ENCODE assay signal across 22 cellular contexts in genomic region chr1:182127656-182128055, GRCh38.
DNase-seq lines count a peak whose midpoint lies in the region; ATAC-seq, FAIRE-seq and TF ChIP-seq lines count a peak whose summit lies in the region.
"Had no signal": no experiment of that assay in that cellular context is flagged by ENCODE, and none has a peak within 500 bp of the region (broad histone marks: within the 10 kb centered on the region; RNA-seq: fewer than 3 reads in every experiment).

No MANE protein-coding gene starts in this region.

- H3K27me3 ChIP-seq in bronchial epithelial cell (ENCODE audit: control insufficient read depth, insufficient read depth, low read length) (no peaks in the 10 kb centered on the region), MG63 (no peaks in the 10 kb centered on the region)

- H3K4me3 Mint-ChIP-seq in stimulated activated effector memory CD8-positive, alpha-beta T cell treated with anti-CD3 and anti-CD28 coated beads, Interleukin-12 subunit alpha, Interleukin-12 subunit beta, amount 100 ng/mL, for 72 hours, result no peak overlapping the region
- H3K4me3 Mint-ChIP-seq: CD4-positive, alpha-beta memory T cell; HFFc6 had no signal

- no peaks in the 10 kb centered on the region for H3K4me1 Mint-ChIP-seq in stimulated activated effector memory CD8-positive, alpha-beta T cell treated with anti-CD3 and anti-CD28 coated beads, Interleukin-12 subunit alpha, Interleukin-12 subunit beta, amount 100 ng/mL, for 72 hours
- H3K4me1 Mint-ChIP-seq: CD4-positive, alpha-beta memory T cell had no signal

- no peaks in the 10 kb centered on the region for H3K9me3 ChIP-seq in MG63
- H3K9me3 ChIP-seq: HAP-1 had no signal

- peak; percentile 40 for ATAC-seq in stimulated activated effector memory CD8-positive, alpha-beta T cell treated with anti-CD3 and anti-CD28 coated beads, Interleukin-12 subunit alpha, Interleukin-12 subunit beta, amount 100 ng/mL, for 72 hours
- ATAC-seq: A549 had no signal

- DNase-seq in ELF-1 (ENCODE audit: low read depth, low spot score) (peak; percentile 18), bronchial epithelial cell (ENCODE audit: low read depth) (no peak), hypothalamus (lab: John Stamatoyannopoulos, UW) (no peak), MG63 (no peak), NCI-H748 treated with DMSO at 0.1 percent for 48 hours (lab: John Stamatoyannopoulos, UW) (no peak)
- DNase-seq in stimulated activated effector memory CD8-positive, alpha-beta T cell treated with anti-CD3 and anti-CD28 coated beads, Interleukin-12 subunit alpha, Interleukin-12 subunit beta, amount 100 ng/mL, for 72 hours (ENCODE audit: low spot score in 2 of 2), result no peak
- DNase-seq: 8988T; ACHN; AML-193; C1 segment of cervical spinal cord; Calu3; CD4-positive, alpha-beta memory T cell; COR-L47; DMS53; DMS79 treated with DMSO at 0.1 percent for 48 hours; GOT3; HFFc6 had no signal

- H3K36me3 Mint-ChIP-seq in stimulated activated effector memory CD8-positive, alpha-beta T cell treated with anti-CD3 and anti-CD28 coated beads, Interleukin-12 subunit alpha, Interleukin-12 subunit beta, amount 100 ng/mL, for 72 hours, result no peaks in the 10 kb centered on the region
- H3K36me3 Mint-ChIP-seq: CD4-positive, alpha-beta memory T cell had no signal

- H3K36me3 ChIP-seq in bronchial epithelial cell (ENCODE audit: control insufficient read depth, insufficient read depth, low read length) (no peaks in the 10 kb centered on the region), MG63 (no peaks in the 10 kb centered on the region)
- H3K36me3 ChIP-seq: HAP-1 had no signal

- H3K27ac Mint-ChIP-seq in stimulated activated effector memory CD8-positive, alpha-beta T cell treated with anti-CD3 and anti-CD28 coated beads, Interleukin-12 subunit alpha, Interleukin-12 subunit beta, amount 100 ng/mL, for 72 hours, result no peak overlapping the region
- H3K27ac Mint-ChIP-seq: CD4-positive, alpha-beta memory T cell; HFFc6 had no signal

- no peaks in the 10 kb centered on the region for H3K9me3 Mint-ChIP-seq in stimulated activated effector memory CD8-positive, alpha-beta T cell treated with anti-CD3 and anti-CD28 coated beads, Interleukin-12 subunit alpha, Interleukin-12 subunit beta, amount 100 ng/mL, for 72 hours
- H3K9me3 Mint-ChIP-seq: CD4-positive, alpha-beta memory T cell; HFFc6 had no signal

- H3K4me3 ChIP-seq in bronchial epithelial cell (ENCODE audit: low read depth, low read length) (no peak overlapping the region), MG63 (no peak overlapping the region)
- H3K4me3 ChIP-seq: A549, HAP-1 had no signal

- no peak for TF ChIP-seq CTCF in bronchial epithelial cell (IDR thresholded peaks at IDR 0.05; ENCODE audit: insufficient read depth, low read length, severe bottlenecking)

- peak; percentile 60 for FAIRE-seq in bronchial epithelial cell (lab: Jason Lieb, UNC)
- FAIRE-seq: A549, G401.6, GM12892, H54 had no signal
